In the genomic region with DNA sequence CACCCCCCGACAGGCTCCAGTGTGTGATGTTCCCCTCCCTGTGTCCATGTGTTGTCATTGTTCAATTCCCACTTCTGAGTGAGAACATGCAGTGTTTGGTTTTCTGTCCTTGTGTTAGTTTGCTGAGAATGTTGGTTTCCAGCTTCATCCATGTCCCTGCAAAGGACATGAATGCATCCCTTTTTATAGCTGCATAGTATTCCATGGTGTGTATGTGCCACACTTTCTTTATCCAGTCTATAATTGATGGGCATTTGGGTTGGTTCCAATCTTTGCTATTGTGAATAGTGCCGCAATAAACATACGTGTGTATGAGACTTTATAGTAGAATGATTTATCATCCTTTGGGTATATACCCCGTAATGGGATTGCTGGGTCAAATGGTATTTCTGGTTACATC, we compare ENCODE assay signal across 3 cellular contexts. TPM values are rescaled to one million over a fixed set of nuclear protein-coding genes. Genes with fewer than 3 reads are reported as not detected.
DNase-seq lines count a peak whose midpoint lies in the region; ATAC-seq, FAIRE-seq and TF ChIP-seq lines count a peak whose summit lies in the region.
"Not testable (repeated sequence)": the region's sequence is repeated elsewhere in the genome, so short reads cannot be mapped to it uniquely, and the experiment has no call there.

No MANE protein-coding gene starts in this region.

- not testable (repeated sequence) for TF ChIP-seq POLR2A in K562 (conservative IDR thresholded peaks at IDR 0.05)

- not testable (repeated sequence) for H3K4me1 ChIP-seq in HEK293 (ENCODE audit: control insufficient read depth, insufficient read depth, low read length); K562 (replicated peaks in 1 of 2; ENCODE audit: control insufficient read depth in 2 of 2, insufficient read depth in 2 of 2, low read length in 2 of 2)

- H4K20me1 ChIP-seq in K562 (replicated peaks; ENCODE audit: control insufficient read depth, insufficient read depth, low read length) = not testable (repeated sequence)

- not testable (repeated sequence) for H3K36me3 ChIP-seq in HEK293 (ENCODE audit: control insufficient read depth in 2 of 2, insufficient read depth in 1 of 2, low read length in 2 of 2); K562 (ENCODE audit: control insufficient read depth, insufficient read depth, low read length)

- H2AFZ ChIP-seq in K562 (ENCODE audit: low read depth, low read length) = not testable (repeated sequence)

- not testable (repeated sequence) for H3K9me1 ChIP-seq in K562 (ENCODE audit: control insufficient read depth, insufficient read depth, low read length)

- intact Hi-C loops in K562 (cut with micrococcal nuclease) = not testable (repeated sequence)

- H3K9me3 Mint-ChIP-seq in activated naive CD8-positive, alpha-beta T cell treated with anti-CD3 and anti-CD28 coated beads, Interleukin-2, amount 10 ng/mL, durations not matched to agents 7 days and 5 days = not testable (repeated sequence)

- H3K27ac Mint-ChIP-seq in activated naive CD8-positive, alpha-beta T cell treated with anti-CD3 and anti-CD28 coated beads, Interleukin-2, amount 10 ng/mL, durations not matched to agents 7 days and 5 days = peak overlapping the region; percentile 30

- TF ChIP-seq CTCF in HEK293 (tag by site-specific recombination; IDR thresholded peaks at IDR 0.05); K562 (IDR thresholded peaks at IDR 0.05 in 2 of 3, conservative IDR thresholded peaks at IDR 0.05 in 1 of 3; ENCODE audit: insufficient read depth in 2 of 3, low read depth in 1 of 3, low read length in 3 of 3): not testable (repeated sequence)

- CTCF ChIA-PET in HEK293 (lab: Yijun Ruan, JAX); K562 (lab: Yijun Ruan, JAX; ENCODE audit: low intra/inter-chr PET ratio): not testable (repeated sequence)

- in situ Hi-C loops in K562 (cut with MboI) = not testable (repeated sequence)

- H3K27ac ChIP-seq in HEK293 (ENCODE audit: extremely low read depth, low read depth, low read length); K562 (ENCODE audit: extremely low read depth, low read depth, low read length): not testable (repeated sequence)

- FAIRE-seq in K562 (lab: Jason Lieb, UNC) = peak; percentile 55

- ATAC-seq in activated naive CD8-positive, alpha-beta T cell treated with anti-CD3 and anti-CD28 coated beads, Interleukin-2, amount 10 ng/mL, durations not matched to agents 7 days and 5 days (ENCODE audit: low read depth); K562: not testable (repeated sequence)

- H3K4me1 Mint-ChIP-seq in activated naive CD8-positive, alpha-beta T cell treated with anti-CD3 and anti-CD28 coated beads, Interleukin-2, amount 10 ng/mL, durations not matched to agents 7 days and 5 days = not testable (repeated sequence)

- not testable (repeated sequence) for H3K36me3 Mint-ChIP-seq in activated naive CD8-positive, alpha-beta T cell treated with anti-CD3 and anti-CD28 coated beads, Interleukin-2, amount 10 ng/mL, durations not matched to agents 7 days and 5 days

- TF ChIP-seq EP300 in K562 (IDR thresholded peaks at IDR 0.05; ENCODE audit: low read length) = not testable (repeated sequence)

- not testable (repeated sequence) for H3K27me3 ChIP-seq in K562 (ENCODE audit: control insufficient read depth in 2 of 2, insufficient read depth in 2 of 2, low read length in 2 of 2)

- H3K9me3 ChIP-seq in HEK293 (ENCODE audit: control insufficient read depth, insufficient read depth, low read depth, low read length); K562 (replicated peaks; ENCODE audit: control insufficient read depth, insufficient read depth, low read depth, low read length): not testable (repeated sequence)

- WGBS in K562 (ENCODE audit: insufficient coverage, low coverage, missing lambda C conversion rate) = 31% methylated on average over 4 of the region's 4 CpGs

- H3K79me2 ChIP-seq in K562 (ENCODE audit: control insufficient read depth, insufficient read depth, low read length) = not testable (repeated sequence)

- not testable (repeated sequence) for H3K4me3 ChIP-seq in HEK293 (ENCODE audit: low read depth, low read length); K562

- not testable (repeated sequence) for H3K4me2 ChIP-seq in K562 (ENCODE audit: insufficient read depth, low read length)

- POLR2A ChIA-PET in HEK293 (lab: Yijun Ruan, JAX); activated naive CD8-positive, alpha-beta T cell treated with anti-CD3 and anti-CD28 coated beads, Interleukin-2, amount 10 ng/mL, durations not matched to agents 7 days and 5 days (lab: Charles Lee); K562 (lab: Yijun Ruan, JAX): not testable (repeated sequence)

- H3K27me3 Mint-ChIP-seq in activated naive CD8-positive, alpha-beta T cell treated with anti-CD3 and anti-CD28 coated beads, Interleukin-2, amount 10 ng/mL, durations not matched to agents 7 days and 5 days = peaks cover 15% of the 10 kb centered on the region

- not testable (repeated sequence) for DNase-seq in activated naive CD8-positive, alpha-beta T cell treated with anti-CD3 and anti-CD28 coated beads, Interleukin-2, amount 10 ng/mL, durations not matched to agents 7 days and 5 days; K562 (ENCODE audit: extremely low read depth in 1 of 4, low spot score in 3 of 4)

- not testable (repeated sequence) for TF ChIP-seq RAD21 in K562 (CRISPR knock-in tag; conservative IDR thresholded peaks at IDR 0.05 in 1 of 2, IDR thresholded peaks at IDR 0.05 in 1 of 2)

- BruUV-seq in K562 (replicated peaks; lab: Mats Ljungman, UMichigan) = not testable (repeated sequence)

- H3K9ac ChIP-seq in K562 (ENCODE audit: insufficient read depth in 1 of 2, low read depth in 2 of 2, low read length in 2 of 2) = not testable (repeated sequence)

- H3K4me3 Mint-ChIP-seq in activated naive CD8-positive, alpha-beta T cell treated with anti-CD3 and anti-CD28 coated beads, Interleukin-2, amount 10 ng/mL, durations not matched to agents 7 days and 5 days = not testable (repeated sequence)

TF ChIP-seq in HEK293, 187 proteins besides CTCF, POLR2A, EP300 and RAD21:
- peak; percentile 53; the same call in 1 of the 2 replicates for TF ChIP-seq ZNF146 (tag by site-specific recombination; IDR thresholded peaks at IDR 0.05)

TF ChIP-seq in K562, 482 proteins besides CTCF, POLR2A, EP300 and RAD21:
- peak; percentile 65 for TF ChIP-seq ZNF146 (CRISPR knock-in tag; IDR thresholded peaks at IDR 0.05; ENCODE audit: unreplicated experiment)

RNA-seq across cellular contexts. Expression of gene CFL2, which starts 22.7 kb away (rescaled TPM):
- 10 to 100 TPM in 1 of 2 experiments, 1 to 10 TPM in 1; 9.8 to 12.5 TPM for total RNA-seq in activated naive CD8-positive, alpha-beta T cell treated with anti-CD3 and anti-CD28 coated beads, Interleukin-2, amount 10 ng/mL, durations not matched to agents 7 days and 5 days
- 4.9 and 13.4 TPM in 2 replicates for total RNA-seq in K562 (2011; cell fraction: chromatin; rRNA removed; ENCODE audit: low replicate concordance)
- 1.2 and 1.3 TPM in 2 replicates for total RNA-seq in K562 (2011; cell fraction: nucleolus; rRNA removed)
- 6.7 and 17.6 TPM in 2 replicates for total RNA-seq in K562 (2011; cell fraction: nucleoplasm; rRNA removed)
- total RNA-seq in K562 (2014; rRNA removed) (2.0 and 5.0 TPM in 2 replicates), K562 (2014; rRNA removed; fragmentation: Illumina TruSeq; extraction: Trizol) (4.0 and 5.0 TPM in 2 replicates), K562 (2015; rRNA removed; fragmentation: Illumina TruSeq; extraction: Trizol) (4.2 and 4.6 TPM in 2 replicates), K562 (2021) (6.5 TPM in 2 replicates)
- polyA plus RNA-seq in K562 (2011; rRNA removed) (4.4 and 5.1 TPM in 2 replicates), K562 (2014; fragmentation: Illumina TruSeq; extraction: Trizol) (7.1 and 12.7 TPM in 2 replicates), K562 (2014; fragmentation: Nextera tagmentation; extraction: Ambion mirVana) (1 to 10 TPM; 5.8 to 5.9 TPM), K562 (2014; rRNA removed) (3.2 and 8.1 TPM in 2 replicates)
- polyA plus RNA-seq in K562 (2011; cell fraction: cytosol; rRNA removed) = 1.3 and 2.9 TPM in 2 replicates
- polyA plus RNA-seq in K562 (2011; cell fraction: nucleus; rRNA removed) = 3.8 and 6.6 TPM in 2 replicates
- polyA plus RNA-seq in K562 (2012) = 5.9 and 7.4 TPM in 2 replicates
- 9.3 and 10.7 TPM in 2 replicates for polyA minus RNA-seq in K562 (2011; rRNA and poly(A)+ RNA removed)
- 2.5 and 3.2 TPM in 2 replicates for polyA minus RNA-seq in K562 (2011; cell fraction: cytosol; rRNA and poly(A)+ RNA removed)
- 1.8 and 5.9 TPM in 2 replicates for polyA minus RNA-seq in K562 (2011; cell fraction: nucleus; rRNA and poly(A)+ RNA removed)
